In genomic region chr13:49314344-49314882, GRCh38 we compare ENCODE assay signal across 10 cellular contexts.
DNase-seq lines count a peak whose midpoint lies in the region; ATAC-seq and TF ChIP-seq lines count a peak whose summit lies in the region.
"Had no signal": no experiment of that assay in that cellular context is flagged by ENCODE, and none has a peak within 500 bp of the region (broad histone marks: within the 10 kb centered on the region; RNA-seq: fewer than 3 reads in every experiment).

No MANE protein-coding gene starts in this region.

- intact Hi-C loops in sciatic nerve (cut with DNase I), result no loop called here

- peaks cover 4% of the 10 kb centered on the region for H3K27me3 Mint-ChIP-seq in nephron progenitor cell (ENCODE audit: low read depth, poor library complexity)
- H3K27me3 Mint-ChIP-seq: activated naive CD8-positive, alpha-beta T cell treated with anti-CD3 and anti-CD28 coated beads, Interleukin-2, amount 10 ng/mL, durations not matched to agents 7 days and 5 days had no signal

- no peaks in the 10 kb centered on the region for H3K9me3 Mint-ChIP-seq in nephron progenitor cell
- H3K9me3 Mint-ChIP-seq: activated naive CD8-positive, alpha-beta T cell treated with anti-CD3 and anti-CD28 coated beads, Interleukin-2, amount 10 ng/mL, durations not matched to agents 7 days and 5 days had no signal

- H3K4me1 Mint-ChIP-seq in nephron progenitor cell, result peaks cover 33% of the 10 kb centered on the region
- H3K4me1 Mint-ChIP-seq: activated naive CD8-positive, alpha-beta T cell treated with anti-CD3 and anti-CD28 coated beads, Interleukin-2, amount 10 ng/mL, durations not matched to agents 7 days and 5 days had no signal

- no peak overlapping the region for H3K4me3 Mint-ChIP-seq in nephron progenitor cell
- H3K4me3 Mint-ChIP-seq: activated naive CD8-positive, alpha-beta T cell treated with anti-CD3 and anti-CD28 coated beads, Interleukin-2, amount 10 ng/mL, durations not matched to agents 7 days and 5 days had no signal

- H3K36me3 Mint-ChIP-seq in nephron progenitor cell (ENCODE audit: low read depth), result peaks cover 17% of the 10 kb centered on the region
- H3K36me3 Mint-ChIP-seq: activated naive CD8-positive, alpha-beta T cell treated with anti-CD3 and anti-CD28 coated beads, Interleukin-2, amount 10 ng/mL, durations not matched to agents 7 days and 5 days had no signal

- no peak for TF ChIP-seq CTCF in nephron progenitor cell (IDR thresholded peaks at IDR 0.05)

- ATAC-seq in sciatic nerve (peak; percentile 24), GM19023 (IDR thresholded peaks at IDR 0.05; ENCODE audit: unreplicated experiment) (no peak), HG03469 (IDR thresholded peaks at IDR 0.05; ENCODE audit: unreplicated experiment) (no peak)

- no peak overlapping the region for H3K27ac Mint-ChIP-seq in nephron progenitor cell
- H3K27ac Mint-ChIP-seq: activated naive CD8-positive, alpha-beta T cell treated with anti-CD3 and anti-CD28 coated beads, Interleukin-2, amount 10 ng/mL, durations not matched to agents 7 days and 5 days had no signal

- DNase-seq in Daoy (ENCODE audit: low read depth) (peak; percentile 37), SW480 (ENCODE audit: low spot score) (peak; percentile 36), glomerular visceral epithelial cell (ENCODE audit: extremely low spot score) (peak; percentile 32), sciatic nerve (ENCODE audit: low spot score) (no peak), DMS 273 treated with DMSO at 0.1 percent for 48 hours (lab: John Stamatoyannopoulos, UW) (no peak), nephron progenitor cell (no peak)
- DNase-seq: activated naive CD8-positive, alpha-beta T cell treated with anti-CD3 and anti-CD28 coated beads, Interleukin-2, amount 10 ng/mL, durations not matched to agents 7 days and 5 days; NCI-H69 had no signal

Comparison
In these comparisons a context has a peak if more than half of its experiments do, and no peak if none do; other contexts are left out.
1. DNase-seq: peak in Daoy (single experiment), SW480 (single experiment) and glomerular visceral epithelial cell (single experiment); none in sciatic nerve (single experiment), DMS 273 treated with DMSO at 0.1 percent for 48 hours (single experiment) and nephron progenitor cell (single experiment).